In genomic region chr11:132039521-132039920, GRCh38 we compare ENCODE assay signal across 35 cellular contexts.
"Had no signal": no experiment of that assay in that cellular context is flagged by ENCODE, and none has a peak within 500 bp of the region (broad histone marks: within the 10 kb centered on the region; RNA-seq: fewer than 3 reads in every experiment).

No MANE protein-coding gene starts in this region.

- H3K27me3 ChIP-seq: adrenal gland, breast epithelium, esophagus squamous epithelium, gastroesophageal sphincter, heart right ventricle had no signal

- H3K9me3 Mint-ChIP-seq: activated CD4-positive, alpha-beta memory T cell treated with anti-CD3 and anti-CD28 coated beads for 36 hours; activated CD4-positive, alpha-beta T cell treated with anti-CD3 and anti-CD28 coated beads, Interleukin-2, amount 10 ng/mL, durations not matched to agents 24 days and 14 days; activated naive CD4-positive, alpha-beta T cell treated with anti-CD3 and anti-CD28 coated beads for 36 hours; activated naive CD4-positive, alpha-beta T cell treated with anti-CD3 and anti-CD28 coated beads, Interleukin-2, amount 50 U/mL, for 24 hours; activated naive CD8-positive, alpha-beta T cell treated with anti-CD3 and anti-CD28 coated beads for 36 hours; activated naive CD8-positive, alpha-beta T cell treated with anti-CD3 and anti-CD28 coated beads, Interleukin-2, amount 50 U/mL, for 24 hours; activated T-helper 2 cell treated with anti-CD3 and anti-CD28 coated beads, Interferon-gamma antibody, Interleukin-2, Interleukin-4, amounts not matched to agents 10 μg/mL and 5 μg/mL and 100 μg/mL, durations not matched to agents 14 hours and 24 hours and 36 hours had no signal

- H3K27ac ChIP-seq: adrenal gland, breast epithelium, cardiac muscle cell, esophagus squamous epithelium, gastroesophageal sphincter, heart right ventricle had no signal

- DNase-seq: activated CD4-positive, alpha-beta memory T cell treated with anti-CD3 and anti-CD28 coated beads for 36 hours; activated CD4-positive, alpha-beta T cell treated with anti-CD3 and anti-CD28 coated beads for 36 hours; activated CD4-positive, alpha-beta T cell treated with anti-CD3 and anti-CD28 coated beads, Interleukin-2, amount 10 ng/mL, durations not matched to agents 24 days and 14 days; activated CD4-positive, CD25-positive, alpha-beta regulatory T cell; activated CD4-positive, CD25-positive, alpha-beta regulatory T cell treated with anti-CD3 and anti-CD28 coated beads, Interleukin-2, amount 50 U/mL, for 72 hours; activated CD8-positive, alpha-beta memory T cell treated with anti-CD3 and anti-CD28 coated beads, Interleukin-2, amount 10 ng/mL, durations not matched to agents 7 days and 5 days; activated CD8-positive, alpha-beta memory T cell treated with anti-CD3 and anti-CD28 coated beads, Interleukin-2, amount 50 U/mL, for 4 hours; activated CD8-positive, alpha-beta T cell treated with anti-CD3 and anti-CD28 coated beads, Interleukin-2, amount 10 ng/mL, durations not matched to agents 7 days and 5 days; activated effector memory CD4-positive, alpha-beta T cell treated with anti-CD3 and anti-CD28 coated beads, Interleukin-2, amount 50 U/mL, for 16 hours; activated naive CD4-positive, alpha-beta T cell treated with anti-CD3 and anti-CD28 coated beads for 36 hours; activated naive CD8-positive, alpha-beta T cell treated with anti-CD3 and anti-CD28 coated beads for 36 hours; activated naive CD8-positive, alpha-beta T cell treated with anti-CD3 and anti-CD28 coated beads, Interleukin-2, amount 50 U/mL, for 24 hours; activated T-cell treated with anti-CD3 and anti-CD28 coated beads, Interleukin-2, amount 50 U/mL, for 1 hour; activated T-cell treated with anti-CD3 and anti-CD28 coated beads, Interleukin-2, amount 50 U/mL, for 48 hours; adrenal gland; amygdala; aorta; cortex of kidney; dermis blood vessel endothelial cell; effector CD4-positive, alpha-beta T cell; effector memory CD8-positive, alpha-beta T cell; erythroblast; esophagus squamous epithelium; foreskin melanocyte; heart right ventricle; T-helper 2 cell had no signal

- H3K9me3 ChIP-seq: adrenal gland, breast epithelium, esophagus squamous epithelium, gastroesophageal sphincter, heart right ventricle had no signal

- H3K27me3 Mint-ChIP-seq: activated CD4-positive, alpha-beta memory T cell treated with anti-CD3 and anti-CD28 coated beads for 36 hours; activated CD4-positive, alpha-beta T cell treated with anti-CD3 and anti-CD28 coated beads for 36 hours; activated CD4-positive, alpha-beta T cell treated with anti-CD3 and anti-CD28 coated beads, Interleukin-2, amount 10 ng/mL, durations not matched to agents 24 days and 14 days; activated CD8-positive, alpha-beta memory T cell treated with anti-CD3 and anti-CD28 coated beads, Interleukin-2, amount 10 ng/mL, durations not matched to agents 7 days and 5 days; activated naive CD8-positive, alpha-beta T cell treated with anti-CD3 and anti-CD28 coated beads, Interleukin-2, amount 50 U/mL, for 24 hours; brain; central memory CD8-positive, alpha-beta T cell; effector memory CD8-positive, alpha-beta T cell had no signal

- H3K36me3 ChIP-seq: adrenal gland, breast epithelium, cardiac muscle cell, esophagus squamous epithelium, gastroesophageal sphincter, heart right ventricle had no signal

- H3K4me1 Mint-ChIP-seq: activated CD4-positive, alpha-beta T cell treated with anti-CD3 and anti-CD28 coated beads for 36 hours; activated CD8-positive, alpha-beta memory T cell treated with anti-CD3 and anti-CD28 coated beads, Interleukin-2, amount 10 ng/mL, durations not matched to agents 7 days and 5 days; activated naive CD4-positive, alpha-beta T cell treated with anti-CD3 and anti-CD28 coated beads, Interleukin-2, amount 50 U/mL, for 24 hours; activated naive CD8-positive, alpha-beta T cell treated with anti-CD3 and anti-CD28 coated beads for 36 hours; activated naive CD8-positive, alpha-beta T cell treated with anti-CD3 and anti-CD28 coated beads, Interleukin-2, amount 50 U/mL, for 24 hours; central memory CD8-positive, alpha-beta T cell had no signal

- FAIRE-seq: colon had no signal

- H3K4me1 ChIP-seq: adrenal gland, breast epithelium, esophagus squamous epithelium, gastroesophageal sphincter, heart right ventricle had no signal

- H3K36me3 Mint-ChIP-seq: activated CD4-positive, alpha-beta memory T cell treated with anti-CD3 and anti-CD28 coated beads for 36 hours; activated CD8-positive, alpha-beta memory T cell treated with anti-CD3 and anti-CD28 coated beads, Interleukin-2, amount 10 ng/mL, durations not matched to agents 7 days and 5 days; activated naive CD4-positive, alpha-beta T cell treated with anti-CD3 and anti-CD28 coated beads, Interleukin-2, amount 50 U/mL, for 24 hours; activated naive CD8-positive, alpha-beta T cell treated with anti-CD3 and anti-CD28 coated beads for 36 hours; brain had no signal

- H3K27ac Mint-ChIP-seq: activated CD4-positive, alpha-beta memory T cell treated with anti-CD3 and anti-CD28 coated beads for 36 hours; activated CD4-positive, alpha-beta T cell treated with anti-CD3 and anti-CD28 coated beads for 36 hours; activated CD4-positive, alpha-beta T cell treated with anti-CD3 and anti-CD28 coated beads, Interleukin-2, amount 10 ng/mL, durations not matched to agents 24 days and 14 days; activated CD8-positive, alpha-beta memory T cell treated with anti-CD3 and anti-CD28 coated beads, Interleukin-2, amount 10 ng/mL, durations not matched to agents 7 days and 5 days; activated CD8-positive, alpha-beta T cell treated with anti-CD3 and anti-CD28 coated beads, Interleukin-2, amount 10 ng/mL, durations not matched to agents 7 days and 5 days; activated naive CD4-positive, alpha-beta T cell treated with anti-CD3 and anti-CD28 coated beads for 36 hours; activated naive CD4-positive, alpha-beta T cell treated with anti-CD3 and anti-CD28 coated beads, Interleukin-2, amount 50 U/mL, for 24 hours; activated naive CD8-positive, alpha-beta T cell treated with anti-CD3 and anti-CD28 coated beads, Interleukin-2, amount 50 U/mL, for 24 hours; activated T-helper 1 cell treated with anti-CD3 and anti-CD28 coated beads, Interleukin-12 subunit alpha, Interleukin-12 subunit beta, Interleukin-2, Interleukin-4 antibody, amounts not matched to agents 30 ng/mL and 10 ng/mL and 1 ng/mL, durations not matched to agents 14 hours and 24 hours and 36 hours; activated T-helper 2 cell treated with anti-CD3 and anti-CD28 coated beads, Interferon-gamma antibody, Interleukin-2, Interleukin-4, amounts not matched to agents 10 μg/mL and 5 μg/mL and 100 μg/mL, durations not matched to agents 14 hours and 24 hours and 36 hours; effector memory CD8-positive, alpha-beta T cell had no signal

- H3K4me3 Mint-ChIP-seq: activated CD4-positive, alpha-beta memory T cell treated with anti-CD3 and anti-CD28 coated beads for 36 hours; activated CD4-positive, alpha-beta T cell treated with anti-CD3 and anti-CD28 coated beads for 36 hours; activated CD4-positive, alpha-beta T cell treated with anti-CD3 and anti-CD28 coated beads, Interleukin-2, amount 10 ng/mL, durations not matched to agents 24 days and 14 days; activated CD8-positive, alpha-beta memory T cell treated with anti-CD3 and anti-CD28 coated beads, Interleukin-2, amount 10 ng/mL, durations not matched to agents 7 days and 5 days; activated CD8-positive, alpha-beta T cell treated with anti-CD3 and anti-CD28 coated beads, Interleukin-2, amount 10 ng/mL, durations not matched to agents 7 days and 5 days; activated naive CD4-positive, alpha-beta T cell treated with anti-CD3 and anti-CD28 coated beads for 36 hours; activated naive CD4-positive, alpha-beta T cell treated with anti-CD3 and anti-CD28 coated beads, Interleukin-2, amount 50 U/mL, for 24 hours; activated naive CD8-positive, alpha-beta T cell treated with anti-CD3 and anti-CD28 coated beads for 36 hours; activated naive CD8-positive, alpha-beta T cell treated with anti-CD3 and anti-CD28 coated beads, Interleukin-2, amount 50 U/mL, for 24 hours; activated T-helper 1 cell treated with anti-CD3 and anti-CD28 coated beads, Interleukin-12 subunit alpha, Interleukin-12 subunit beta, Interleukin-2, Interleukin-4 antibody, amounts not matched to agents 30 ng/mL and 10 ng/mL and 1 ng/mL, durations not matched to agents 14 hours and 24 hours and 36 hours; central memory CD8-positive, alpha-beta T cell; effector memory CD8-positive, alpha-beta T cell had no signal

- H3K4me3 ChIP-seq: adrenal gland, breast epithelium, cardiac muscle cell, esophagus squamous epithelium, gastroesophageal sphincter, heart right ventricle had no signal
